ENCODE assay signal across 15 cellular contexts in genomic region chr7:102119213-102119651, GRCh38.
DNase-seq lines count a peak whose midpoint lies in the region; ATAC-seq and TF ChIP-seq lines count a peak whose summit lies in the region.
"Had no signal": no experiment of that assay in that cellular context is flagged by ENCODE, and none has a peak within 500 bp of the region (broad histone marks: within the 10 kb centered on the region; RNA-seq: fewer than 3 reads in every experiment).

No MANE protein-coding gene starts in this region.

- H3K79me2 ChIP-seq in MM.1S (ENCODE audit: low read length), result no peaks in the 10 kb centered on the region

- H3K4me3 Mint-ChIP-seq in nephron, result no peak overlapping the region
- H3K4me3 Mint-ChIP-seq: activated CD4-positive, alpha-beta T cell treated with anti-CD3 and anti-CD28 coated beads, Interleukin-2, amount 10 ng/mL, durations not matched to agents 7 days and 5 days; activated T-cell treated with anti-CD3 and anti-CD28 coated beads, Interleukin-2, amount 50 U/mL, for 4 hours; CD8-positive, alpha-beta T cell had no signal

- peaks cover 61% of the 10 kb centered on the region for H3K36me3 Mint-ChIP-seq in nephron (ENCODE audit: low read depth)

- H3F3A ChIP-seq in MM.1S (ENCODE audit: insufficient read depth, low read length), result no peaks in the 10 kb centered on the region

- peaks cover 45% of the 10 kb centered on the region for H3K4me1 Mint-ChIP-seq in nephron

- H3K4me1 ChIP-seq in right atrium auricular region, result peaks cover 3 to 14% of the 10 kb centered on the region in 2 donors
- H3K4me1 ChIP-seq in uterus, result no peaks in the 10 kb centered on the region
- H3K4me1 ChIP-seq in MM.1S (ENCODE audit: low read length), result peaks cover 13% of the 10 kb centered on the region

- intact Hi-C loops in Right ventricle myocardium inferior (cut with DNase I) (no loop called here), uterus (cut with DNase I; ENCODE audit: low total_unique reads) (no loop called here)

- H3K4me3 ChIP-seq in right atrium auricular region (no peak overlapping the region), uterus (no peak overlapping the region), MM.1S (ENCODE audit: low read length) (no peak overlapping the region)
- H3K4me3 ChIP-seq: colonic mucosa, esophagus muscularis mucosa, thyroid gland had no signal

- no peaks in the 10 kb centered on the region for H4K20me1 ChIP-seq in MM.1S (ENCODE audit: insufficient read depth, low read length)

- H3K27me3 Mint-ChIP-seq in nephron (ENCODE audit: low read depth), result no peaks in the 10 kb centered on the region
- H3K27me3 Mint-ChIP-seq: activated CD4-positive, alpha-beta T cell treated with anti-CD3 and anti-CD28 coated beads, Interleukin-2, amount 10 ng/mL, durations not matched to agents 7 days and 5 days had no signal

- no peaks in the 10 kb centered on the region for H3K27me3 ChIP-seq in right atrium auricular region
- H3K27me3 ChIP-seq in uterus, result no peaks in the 10 kb centered on the region
- H3K27me3 ChIP-seq in MM.1S (replicated peaks; ENCODE audit: insufficient read depth, low read length), result no peaks in the 10 kb centered on the region
- H3K27me3 ChIP-seq: colonic mucosa, esophagus muscularis mucosa, thyroid gland had no signal

- peak overlapping the region in 1 of 2 donors; percentile 6 for H3K27ac ChIP-seq in right atrium auricular region
- peak overlapping the region; percentile 43 to 76 for H3K27ac ChIP-seq in uterus
- H3K27ac ChIP-seq in MM.1S (ENCODE audit: low read length), result no peak overlapping the region
- H3K27ac ChIP-seq: colonic mucosa, esophagus muscularis mucosa, thyroid gland had no signal

- ATAC-seq in Right ventricle myocardium inferior (peak; percentile 55), GM18861 (IDR thresholded peaks at IDR 0.05; ENCODE audit: unreplicated experiment) (no peak)
- ATAC-seq: activated T-cell treated with anti-CD3 and anti-CD28 coated beads, Interleukin-2, amount 50 U/mL, for 4 hours; CD8-positive, alpha-beta T cell had no signal

- TF ChIP-seq POLR2A in uterus (IDR thresholded peaks at IDR 0.05), result no peak

- no peak overlapping the region for H3K4me2 ChIP-seq in MM.1S (ENCODE audit: low read depth, low read length)

- H3K9me3 Mint-ChIP-seq in nephron, result no peaks in the 10 kb centered on the region
- H3K9me3 Mint-ChIP-seq: activated CD4-positive, alpha-beta T cell treated with anti-CD3 and anti-CD28 coated beads, Interleukin-2, amount 10 ng/mL, durations not matched to agents 7 days and 5 days; activated T-cell treated with anti-CD3 and anti-CD28 coated beads, Interleukin-2, amount 50 U/mL, for 4 hours; CD8-positive, alpha-beta T cell had no signal

- H2AFZ ChIP-seq in MM.1S (ENCODE audit: low read length), result no peak overlapping the region

- H3K36me3 ChIP-seq in right atrium auricular region (peaks cover 22% of the 10 kb centered on the region), uterus (no peaks in the 10 kb centered on the region), MM.1S (replicated peaks; ENCODE audit: insufficient read depth, low read length) (no peaks in the 10 kb centered on the region)
- H3K36me3 ChIP-seq: colonic mucosa, thyroid gland had no signal

- H3K9me2 ChIP-seq in MM.1S (replicated peaks; ENCODE audit: insufficient read depth, low read length), result no peaks in the 10 kb centered on the region

- peak overlapping the region; percentile 81 to 96 (median 93) for H3K27ac Mint-ChIP-seq in nephron
- H3K27ac Mint-ChIP-seq: activated CD4-positive, alpha-beta T cell treated with anti-CD3 and anti-CD28 coated beads, Interleukin-2, amount 10 ng/mL, durations not matched to agents 7 days and 5 days; CD8-positive, alpha-beta T cell had no signal

- H3K9me3 ChIP-seq in right atrium auricular region, result no peaks in the 10 kb centered on the region
- H3K9me3 ChIP-seq in uterus, result no peaks in the 10 kb centered on the region
- H3K9me3 ChIP-seq in MM.1S (replicated peaks; ENCODE audit: insufficient read depth, low read length), result no peaks in the 10 kb centered on the region
- H3K9me3 ChIP-seq: colonic mucosa, esophagus muscularis mucosa, thyroid gland had no signal

- no peak for DNase-seq in Right ventricle myocardium inferior (ENCODE audit: missing footprints)
- no peak for DNase-seq in right atrium auricular region (ENCODE audit: low spot score)
- peak; percentile 91 for DNase-seq in globus pallidus (ENCODE audit: low spot score)
- no peak for DNase-seq in uterus
- no peak for DNase-seq in MM.1S
- no peak for DNase-seq in NCI-H1092 treated with DMSO at 0.1 percent for 48 hours (lab: John Stamatoyannopoulos, UW)
- DNase-seq: 8988T; activated CD4-positive, alpha-beta T cell treated with anti-CD3 and anti-CD28 coated beads, Interleukin-2, amount 10 ng/mL, durations not matched to agents 7 days and 5 days; activated T-cell treated with anti-CD3 and anti-CD28 coated beads, Interleukin-2, amount 50 U/mL, for 4 hours; CD8-positive, alpha-beta T cell; colonic mucosa; thyroid gland had no signal

- no peak for TF ChIP-seq CTCF in right atrium auricular region (IDR thresholded peaks at IDR 0.05)
- no peak for TF ChIP-seq CTCF in nephron (IDR thresholded peaks at IDR 0.05; ENCODE audit: unreplicated experiment in 3 of 3)
- TF ChIP-seq CTCF in uterus (IDR thresholded peaks at IDR 0.05), result no peak
- no peak for TF ChIP-seq CTCF in MM.1S (IDR thresholded peaks at IDR 0.05; ENCODE audit: low read length)

- no peak overlapping the region for H3K9ac ChIP-seq in MM.1S (ENCODE audit: low read length)
